In the genomic region with DNA sequence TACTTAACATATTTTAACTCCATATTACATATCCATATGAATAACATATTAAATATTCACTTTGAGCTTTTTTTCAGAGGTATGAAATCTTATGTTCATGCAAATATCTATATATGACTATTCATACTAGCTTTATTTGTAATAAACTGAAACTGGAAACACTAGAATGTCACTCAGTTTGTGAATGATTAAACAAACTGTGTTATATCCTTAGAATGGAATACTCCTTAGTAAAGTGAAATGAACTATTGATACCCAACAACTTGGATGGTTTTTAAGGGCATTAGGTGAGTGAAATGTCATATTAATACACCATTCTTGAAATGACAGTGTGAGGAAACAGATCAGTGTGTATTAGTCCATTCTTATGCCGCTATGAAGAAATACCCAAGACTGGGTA, we compare ENCODE assay signal across 9 cellular contexts.
"Had no signal": no experiment of that assay in that cellular context is flagged by ENCODE, and none has a peak within 500 bp of the region (broad histone marks: within the 10 kb centered on the region; RNA-seq: fewer than 3 reads in every experiment).

No MANE protein-coding gene starts in this region.

- H3K27ac Mint-ChIP-seq: HFFc6, IgD-negative memory B cell had no signal

- H3K9ac ChIP-seq: GM23248 had no signal

- H3K4me3 Mint-ChIP-seq: HFFc6, IgD-negative memory B cell had no signal

- H3K27me3 Mint-ChIP-seq: IgD-negative memory B cell had no signal

- DNase-seq: GM23248, GOT3, H7, HFFc6 had no signal

- H3K9me3 ChIP-seq: HAP-1 had no signal

- H3K4me1 ChIP-seq: HAP-1 had no signal

- H3K4me3 ChIP-seq: GM23248, HAP-1 had no signal

- H2AFZ ChIP-seq: GM23248 had no signal

- H3K27ac ChIP-seq: GM23248, HL-60 had no signal

- H3K9me3 Mint-ChIP-seq: HFFc6, IgD-negative memory B cell had no signal

- ATAC-seq: HCT116, HepG2 had no signal

- H3K4me1 Mint-ChIP-seq: IgD-negative memory B cell had no signal
